In genomic region chr9:114322831-114323531, GRCh38 we compare ENCODE assay signal across 11 cellular contexts. TPM values are rescaled to one million over a fixed set of nuclear protein-coding genes. Genes with fewer than 3 reads are reported as not detected.
DNase-seq lines count a peak whose midpoint lies in the region; ATAC-seq and TF ChIP-seq lines count a peak whose summit lies in the region.
"Not testable (repeated sequence)": the region's sequence is repeated elsewhere in the genome, so short reads cannot be mapped to it uniquely, and the experiment has no call there.
"Had no signal": no experiment of that assay in that cellular context is flagged by ENCODE, and none has a peak within 500 bp of the region (broad histone marks: within the 10 kb centered on the region; RNA-seq: fewer than 3 reads in every experiment).

TSS of gene ORM1 (plus strand) at chr9:114323098. CDS start at chr9:114323134, 36 bp downstream.

- not testable (repeated sequence) for DNase-seq in HL-60 (ENCODE audit: low read depth in 1 of 2, low spot score in 1 of 2); activated T-cell treated with anti-CD3 and anti-CD28 coated beads, Interleukin-2, amount 50 U/mL, for 72 hours; body of pancreas; heart left ventricle
- peak; percentile 79 for DNase-seq in type B pancreatic cell (ENCODE audit: extremely low spot score, unreplicated experiment)

- not testable (repeated sequence) for TF ChIP-seq RAD21 in liver (IDR thresholded peaks at IDR 0.05)

- ATAC-seq in activated T-cell treated with anti-CD3 and anti-CD28 coated beads, Interleukin-2, amount 50 U/mL, for 72 hours (replicated peaks in 1 of 2), result peak in 1 of 2 donors; percentile 3
- ATAC-seq in body of pancreas, result peak; percentile 53
- peak; percentile 9 to 33 (median 24) for ATAC-seq in heart left ventricle

- H3K27ac ChIP-seq in HL-60 (replicated peaks) (peak within 1 kb of the TSS; percentile 36; the same call in 1 of the 2 replicates), liver (ENCODE audit: low read depth in 1 of 2, low read length in 2 of 2) (peak within 1 kb of the TSS; percentile 73 to 95), neutrophil (peak within 1 kb of the TSS; percentile 63)
- H3K27ac ChIP-seq in body of pancreas, heart left ventricle: not testable (repeated sequence)

- H3K4me3 ChIP-seq in HL-60 (replicated peaks; ENCODE audit: insufficient read depth, low read length); body of pancreas; heart left ventricle: not testable (repeated sequence)
- peak within 1 kb of the TSS; percentile 60 to 95 (median 71) for H3K4me3 ChIP-seq in liver (ENCODE audit: low read depth in 1 of 3, low read length in 3 of 3)
- H3K4me3 ChIP-seq in neutrophil (ENCODE audit: low read depth in 1 of 2, low read length in 1 of 2), result peak within 1 kb of the TSS; percentile 24 to 58

- peak within 1 kb of the TSS; percentile 59 to 69 for H3K9ac ChIP-seq in liver (ENCODE audit: low read depth in 1 of 2, low read length in 2 of 2)

- not testable (repeated sequence) for H3K9me3 Mint-ChIP-seq in activated T-cell treated with anti-CD3 and anti-CD28 coated beads, Interleukin-2, amount 50 U/mL, for 72 hours; type B pancreatic cell

- TF ChIP-seq POLR2A in body of pancreas (IDR thresholded peaks at IDR 0.05); heart left ventricle (IDR thresholded peaks at IDR 0.05): not testable (repeated sequence)

- peak within 1 kb of the TSS in 1 of 2 donors; percentile 71 for H3K4me3 Mint-ChIP-seq in activated T-cell treated with anti-CD3 and anti-CD28 coated beads, Interleukin-2, amount 50 U/mL, for 72 hours
- H3K4me3 Mint-ChIP-seq in type B pancreatic cell, result not testable (repeated sequence)

- H3K4me1 Mint-ChIP-seq in activated T-cell treated with anti-CD3 and anti-CD28 coated beads, Interleukin-2, amount 50 U/mL, for 72 hours (ENCODE audit: low read depth), result peaks cover 26% of the 10 kb centered on the region
- H3K4me1 Mint-ChIP-seq in type B pancreatic cell (ENCODE audit: unreplicated experiment), result not testable (repeated sequence)

- TF ChIP-seq CTCF in HL-60 (IDR thresholded peaks at IDR 0.05; ENCODE audit: insufficient read depth, low read length); body of pancreas (IDR thresholded peaks at IDR 0.05); heart left ventricle (IDR thresholded peaks at IDR 0.05); liver (IDR thresholded peaks at IDR 0.05; ENCODE audit: low read depth, low read length, missing input control); neutrophil (IDR thresholded peaks at IDR 0.05); type B pancreatic cell (conservative IDR thresholded peaks at IDR 0.05): not testable (repeated sequence)

- H3K27ac Mint-ChIP-seq in activated T-cell treated with anti-CD3 and anti-CD28 coated beads, Interleukin-2, amount 50 U/mL, for 72 hours, result peak within 1 kb of the TSS; percentile 82
- H3K27ac Mint-ChIP-seq in type B pancreatic cell, result not testable (repeated sequence)

- WGBS in body of pancreas, 2 donors, result 63% methylated on average over 3 of the region's 15 CpGs; no CpG with 5 or more reads in 1 of the 2 donors
- WGBS in heart left ventricle, 4 donors, result 73 to 89% (median 80%) methylated on average over 3 to 5 of the region's 15 CpGs
- WGBS in liver, result 19% methylated on average over 4 of the region's 15 CpGs

- H3K27me3 ChIP-seq in HL-60 (ENCODE audit: insufficient read depth, poor library complexity, severe bottlenecking); body of pancreas; heart left ventricle; liver (ENCODE audit: control insufficient read depth in 4 of 4, insufficient read depth in 4 of 4, low read length in 3 of 4); neutrophil: not testable (repeated sequence)

- H3K9me3 ChIP-seq in body of pancreas; heart left ventricle; liver (ENCODE audit: control insufficient read depth in 4 of 4, low read length in 3 of 4); neutrophil: not testable (repeated sequence)

- not testable (repeated sequence) for H3K36me3 Mint-ChIP-seq in activated T-cell treated with anti-CD3 and anti-CD28 coated beads, Interleukin-2, amount 50 U/mL, for 72 hours (ENCODE audit: insufficient read depth in 2 of 2); type B pancreatic cell

- H3K4me1 ChIP-seq in body of pancreas, heart left ventricle: not testable (repeated sequence)
- H3K4me1 ChIP-seq in liver (ENCODE audit: control insufficient read depth in 4 of 4, insufficient read depth in 4 of 4, low read length in 3 of 4) (peaks cover 5 to 47% (median 34%) of the 10 kb centered on the region in 4 donors), neutrophil (ENCODE audit: control insufficient read depth in 1 of 2, insufficient read depth in 1 of 2, low read depth in 1 of 2, low read length in 1 of 2) (peaks cover 61 to 68% of the 10 kb centered on the region in 2 experiments)

- not testable (repeated sequence) for H3K27me3 Mint-ChIP-seq in activated T-cell treated with anti-CD3 and anti-CD28 coated beads, Interleukin-2, amount 50 U/mL, for 72 hours (ENCODE audit: low read depth); type B pancreatic cell

- not testable (repeated sequence) for H3K36me3 ChIP-seq in body of pancreas (replicated peaks in 1 of 2; ENCODE audit: insufficient read depth in 1 of 2, low read depth in 2 of 2); heart left ventricle; neutrophil
- peaks cover 0 to 14% (median 7%) of the 10 kb centered on the region in 4 donors for H3K36me3 ChIP-seq in liver (ENCODE audit: control insufficient read depth in 4 of 4, insufficient read depth in 3 of 4, low read depth in 1 of 4, low read length in 3 of 4)

- intact Hi-C loops in body of pancreas (cut with DNase I); heart left ventricle (cut with DNase I): not testable (repeated sequence)

TF ChIP-seq in liver, 16 proteins besides CTCF, POLR2A, EP300 and RAD21:
- TF ChIP-seq YY1 (IDR thresholded peaks at IDR 0.05), result peak; percentile 7

RNA-seq across cellular contexts. Expression of gene ORM1, which starts in this region (rescaled TPM):
- total RNA-seq in activated T-cell treated with anti-CD3 and anti-CD28 coated beads, Interleukin-2, amount 50 U/mL, for 72 hours, result not detected
- total RNA-seq in body of pancreas (10 to 100 TPM in 1 of 2 donors, not detected in 1; 43.8 TPM), heart left ventricle (under 1 TPM in 2 of 9 donors, not detected in 7; 0.51 to 0.80 TPM), liver (over 10,000 TPM in 1 of 2 donors, 1,000 to 10,000 TPM in 1; 1,297 to 35,782 TPM), type B pancreatic cell (ENCODE audit: low replicate concordance) (0.65 and 1.6 TPM in 2 replicates)
- polyA plus RNA-seq in heart left ventricle (under 1 TPM in 1 of 2 donors, not detected in 1; 1.00 TPM), liver (over 10,000 TPM; 38,408 to 69,591 TPM)
- total RNA-seq: Calu3; CD8-positive, alpha-beta T cell; G401; H7 had no signal

Comparison
In these comparisons a context has a peak if more than half of its experiments do, and no peak if none do; other contexts are left out.
1. RNA of gene ORM1 (total RNA-seq): 1,297 to 35,782 TPM in liver; 43.8 TPM in body of pancreas, 0.65 to 1.6 TPM in type B pancreatic cell, 0.51 to 0.80 TPM in heart left ventricle and not detected in activated T-cell treated with anti-CD3 and anti-CD28 coated beads, Interleukin-2, amount 50 U/mL, for 72 hours; every median in the first group is over 10 times any median in the second.
2. RNA of gene ORM1 (polyA plus RNA-seq): 38,408 to 69,591 TPM in liver; 1.00 TPM in heart left ventricle; every median in the first group is over 1,000 times any median in the second.
3. Peak in ATAC-seq in heart left ventricle; RNA of the gene not detected or under 1 TPM.